In the genomic region with DNA sequence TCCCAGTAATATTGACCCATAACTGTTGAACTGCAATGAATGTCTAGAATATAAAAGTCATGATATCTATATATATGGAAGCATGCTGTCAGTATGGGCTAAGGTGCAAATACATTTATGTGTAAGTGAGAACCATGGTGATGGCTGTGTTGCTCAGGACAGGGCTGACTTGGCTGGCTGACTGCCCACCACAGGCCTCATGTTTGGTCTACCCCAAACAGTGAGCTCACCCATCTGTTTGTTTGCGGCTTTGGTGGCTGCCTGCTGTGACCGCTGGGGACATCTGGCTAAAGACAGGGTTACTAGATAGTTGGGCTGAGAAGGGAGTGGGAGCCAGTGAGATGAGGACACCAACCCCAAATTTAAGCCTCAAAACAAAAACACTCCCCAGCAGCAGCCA, we compare ENCODE assay signal across 9 cellular contexts. TPM values are rescaled to one million over a fixed set of nuclear protein-coding genes. Genes with fewer than 3 reads are reported as not detected.
A peak's percentile ranks its signal among the peaks of the same experiment; 100 is the strongest.
DNase-seq lines count a peak whose midpoint lies in the region; ATAC-seq and TF ChIP-seq lines count a peak whose summit lies in the region.
"Had no signal": no experiment of that assay in that cellular context is flagged by ENCODE, and none has a peak within 500 bp of the region (broad histone marks: within the 10 kb centered on the region; RNA-seq: fewer than 3 reads in every experiment).

No MANE protein-coding gene starts in this region.

- H3K9me3 Mint-ChIP-seq in chondrocyte (ENCODE audit: low read depth), result no peaks in the 10 kb centered on the region

- H3K36me3 Mint-ChIP-seq in chondrocyte (ENCODE audit: low read depth), result no peaks in the 10 kb centered on the region
- H3K36me3 Mint-ChIP-seq: brain had no signal

- no peaks in the 10 kb centered on the region for H3K27me3 Mint-ChIP-seq in chondrocyte (ENCODE audit: low read depth)

- peak overlapping the region; percentile 36 for H3K27ac Mint-ChIP-seq in chondrocyte (ENCODE audit: unreplicated experiment)
- H3K27ac Mint-ChIP-seq: brain had no signal

- peaks cover 72% of the 10 kb centered on the region for H3K4me1 Mint-ChIP-seq in chondrocyte (ENCODE audit: low read depth)

- no peaks in the 10 kb centered on the region for H3K27me3 ChIP-seq in thyroid gland

- intact Hi-C loops in thyroid gland (cut with DNase I), result no loop called here

- H3K4me3 Mint-ChIP-seq in chondrocyte (ENCODE audit: unreplicated experiment), result no peak overlapping the region
- H3K4me3 Mint-ChIP-seq: brain had no signal

- peaks cover 28 to 44% of the 10 kb centered on the region in 2 donors for H3K4me1 ChIP-seq in thyroid gland

- WGBS in thyroid gland, 2 donors, result 67 to 79% methylated on average over 2 of the region's 2 CpGs

- TF ChIP-seq CTCF in chondrocyte (IDR thresholded peaks at IDR 0.05), result no peak
- no peak for TF ChIP-seq CTCF in thyroid gland (IDR thresholded peaks at IDR 0.05)

- H3K27ac ChIP-seq in thyroid gland, result no peak overlapping the region

- H3K36me3 ChIP-seq in thyroid gland, result no peaks in the 10 kb centered on the region

- no peak overlapping the region for H3K4me3 ChIP-seq in thyroid gland (replicated peaks in 1 of 3)

- H3K9me3 ChIP-seq in thyroid gland, result no peaks in the 10 kb centered on the region

- TF ChIP-seq POLR2A in thyroid gland (IDR thresholded peaks at IDR 0.05), result no peak

- peak; percentile 48 for ATAC-seq in GM21737 (IDR thresholded peaks at IDR 0.05; ENCODE audit: unreplicated experiment)

- DNase-seq in NCI-H524 (lab: John Stamatoyannopoulos, UW) (peak; percentile 2 to 58), NCI-H524 treated with DMSO at 0.1 percent for 48 hours (lab: John Stamatoyannopoulos, UW) (no peak), M059J (ENCODE audit: low read depth) (peak; percentile 84), chondrocyte (ENCODE audit: low spot score) (no peak), thyroid gland (peak; percentile 33 to 48), OCI-M2 (lab: John Stamatoyannopoulos, UW; ENCODE audit: unreplicated experiment) (no peak), COLO829 (ENCODE audit: low spot score) (no peak)

RNA-seq across cellular contexts. Expression of gene CD44, which starts 6.3 kb away (rescaled TPM):
- total RNA-seq in M059J (2014; rRNA removed; shearing (Covaris generic)), result 405 and 667 TPM in 2 replicates
- total RNA-seq in chondrocyte, result 176 to 179 TPM (median 177 TPM) in 3 replicates
- 100 to 1,000 TPM; 164 to 302 (median 189) TPM for total RNA-seq in thyroid gland

Comparison
In these comparisons a context has a peak if more than half of its experiments do, and no peak if none do; other contexts are left out.
1. DNase-seq: peak in NCI-H524 (2 of 2), M059J (single experiment) and thyroid gland (2 of 2); none in NCI-H524 treated with DMSO at 0.1 percent for 48 hours (single experiment), chondrocyte (single experiment), OCI-M2 (single experiment) and COLO829 (single experiment).